ENCODE assay signal across 1 cellular context in genomic region chr9:133448487-133448972, GRCh38.
TF ChIP-seq lines count a peak whose summit lies in the region.

No MANE protein-coding gene starts in this region.

TF ChIP-seq in HepG2, 621 proteins besides CTCF, POLR2A, EP300 and RAD21 (continued from another document and continues in another):
- TF ChIP-seq, protein P1, sequence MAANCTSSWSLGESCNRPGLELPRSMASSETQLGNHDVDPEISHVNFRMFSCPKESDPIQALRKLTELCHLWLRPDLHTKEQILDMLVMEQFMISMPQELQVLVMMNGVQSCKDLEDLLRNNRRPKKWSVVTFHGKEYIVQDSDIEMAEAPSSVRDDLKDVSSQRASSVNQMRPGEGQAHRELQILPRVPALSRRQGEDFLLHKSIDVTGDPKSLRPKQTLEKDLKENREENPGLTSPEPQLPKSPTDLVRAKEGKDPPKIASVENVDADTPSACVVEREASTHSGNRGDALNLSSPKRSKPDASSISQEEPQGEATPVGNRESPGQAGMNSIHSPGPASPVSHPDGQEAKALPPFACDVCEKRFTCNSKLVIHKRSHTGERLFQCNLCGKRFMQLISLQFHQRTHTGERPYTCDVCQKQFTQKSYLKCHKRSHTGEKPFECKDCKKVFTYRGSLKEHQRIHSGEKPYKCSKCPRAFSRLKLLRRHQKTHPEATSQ (CRISPR knock-in tag; IDR thresholded peaks at IDR 0.05; ENCODE audit: borderline replicate concordance), result no peak
- TF ChIP-seq THRA (CRISPR knock-in tag; IDR thresholded peaks at IDR 0.05; ENCODE audit: borderline replicate concordance) (no peak), ZZZ3 (CRISPR knock-in tag; IDR thresholded peaks at IDR 0.05; ENCODE audit: borderline replicate concordance) (no peak), GATAD2A (CRISPR knock-in tag; IDR thresholded peaks at IDR 0.05) (0 out of 2 replicates have a peak, but pooled peaks have one; percentile 12), ZNF749 (CRISPR knock-in tag; IDR thresholded peaks at IDR 0.05; ENCODE audit: borderline replicate concordance) (no peak), ZFP36L1 (CRISPR knock-in tag; IDR thresholded peaks at IDR 0.05) (no peak), ZNF614 (CRISPR knock-in tag; IDR thresholded peaks at IDR 0.05; ENCODE audit: borderline replicate concordance) (peak; percentile 60; the same call in 1 of the 2 replicates), TBP (CRISPR knock-in tag; IDR thresholded peaks at IDR 0.05) (no peak), YEATS2 (CRISPR knock-in tag; IDR thresholded peaks at IDR 0.05; ENCODE audit: borderline replicate concordance) (no peak), SRSF1 (optimal IDR thresholded peaks at IDR 0.05; ENCODE audit: low read depth, low read length) (no peak), MTA3 (CRISPR knock-in tag; IDR thresholded peaks at IDR 0.05) (no peak), RCOR2 (CRISPR knock-in tag; IDR thresholded peaks at IDR 0.05) (no peak), NFATC3 (CRISPR knock-in tag; IDR thresholded peaks at IDR 0.05) (no peak), ZNF235 (CRISPR knock-in tag; IDR thresholded peaks at IDR 0.05; ENCODE audit: borderline replicate concordance) (no peak), ARNT (IDR thresholded peaks at IDR 0.05) (no peak), TFDP1 (CRISPR knock-in tag; IDR thresholded peaks at IDR 0.05; ENCODE audit: borderline replicate concordance) (no peak), PAWR (CRISPR knock-in tag; IDR thresholded peaks at IDR 0.05; ENCODE audit: borderline replicate concordance) (no peak), SALL1 (CRISPR knock-in tag; IDR thresholded peaks at IDR 0.05) (no peak; the same call in 1 of the 2 replicates), MIXL1 (CRISPR knock-in tag; IDR thresholded peaks at IDR 0.05) (no peak), HIC2 (CRISPR knock-in tag; IDR thresholded peaks at IDR 0.05; ENCODE audit: low read depth) (peak; percentile 87), GFI1 (CRISPR knock-in tag; IDR thresholded peaks at IDR 0.05; ENCODE audit: borderline replicate concordance) (no peak), ZNF772 (CRISPR knock-in tag; IDR thresholded peaks at IDR 0.05) (peak; percentile 30; the same call in 1 of the 2 replicates), KDM5B (CRISPR knock-in tag; IDR thresholded peaks at IDR 0.05; ENCODE audit: borderline replicate concordance) (peak; percentile 37; the same call in 1 of the 2 replicates), ZNF770 (CRISPR knock-in tag; IDR thresholded peaks at IDR 0.05) (no peak), ATAD3A (CRISPR knock-in tag; IDR thresholded peaks at IDR 0.05) (no peak), TGIF2 (CRISPR knock-in tag; IDR thresholded peaks at IDR 0.05) (no peak), FOXJ3 (CRISPR knock-in tag; IDR thresholded peaks at IDR 0.05; ENCODE audit: borderline replicate concordance) (no peak), CCAR2 (optimal IDR thresholded peaks at IDR 0.05; ENCODE audit: low read depth, low read length) (no peak), ZNF580 (CRISPR knock-in tag; IDR thresholded peaks at IDR 0.05; ENCODE audit: borderline replicate concordance, low read depth) (no peak), HIVEP1 (CRISPR knock-in tag; IDR thresholded peaks at IDR 0.05) (no peak), SP5 (CRISPR knock-in tag; IDR thresholded peaks at IDR 0.05; ENCODE audit: borderline replicate concordance, low read depth) (no peak), EHMT2 (IDR thresholded peaks at IDR 0.05; ENCODE audit: borderline replicate concordance, low read depth, low read length) (no peak), PRDM10 (CRISPR knock-in tag; IDR thresholded peaks at IDR 0.05; ENCODE audit: low read depth) (no peak), ZNF773 (CRISPR knock-in tag; IDR thresholded peaks at IDR 0.05; ENCODE audit: borderline replicate concordance) (no peak), ZNF451 (CRISPR knock-in tag; IDR thresholded peaks at IDR 0.05) (no peak), SUZ12 (IDR thresholded peaks at IDR 0.05; ENCODE audit: low read depth, low read length) (no peak), MAFG (CRISPR knock-in tag; IDR thresholded peaks at IDR 0.05) (no peak), HES4 (CRISPR knock-in tag; IDR thresholded peaks at IDR 0.05; ENCODE audit: borderline replicate concordance) (no peak), POGZ (CRISPR knock-in tag; IDR thresholded peaks at IDR 0.05) (no peak), ZNF207 (IDR thresholded peaks at IDR 0.05; ENCODE audit: borderline replicate concordance) (no peak), TRIM24 (CRISPR knock-in tag; IDR thresholded peaks at IDR 0.05) (no peak)
- TF ChIP-seq, protein P2, sequence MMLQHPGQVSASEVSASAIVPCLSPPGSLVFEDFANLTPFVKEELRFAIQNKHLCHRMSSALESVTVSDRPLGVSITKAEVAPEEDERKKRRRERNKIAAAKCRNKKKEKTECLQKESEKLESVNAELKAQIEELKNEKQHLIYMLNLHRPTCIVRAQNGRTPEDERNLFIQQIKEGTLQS (CRISPR knock-in tag; IDR thresholded peaks at IDR 0.05), result 0 out of 2 replicates have a peak, but pooled peaks have one; percentile 39
- TF ChIP-seq, protein P3, sequence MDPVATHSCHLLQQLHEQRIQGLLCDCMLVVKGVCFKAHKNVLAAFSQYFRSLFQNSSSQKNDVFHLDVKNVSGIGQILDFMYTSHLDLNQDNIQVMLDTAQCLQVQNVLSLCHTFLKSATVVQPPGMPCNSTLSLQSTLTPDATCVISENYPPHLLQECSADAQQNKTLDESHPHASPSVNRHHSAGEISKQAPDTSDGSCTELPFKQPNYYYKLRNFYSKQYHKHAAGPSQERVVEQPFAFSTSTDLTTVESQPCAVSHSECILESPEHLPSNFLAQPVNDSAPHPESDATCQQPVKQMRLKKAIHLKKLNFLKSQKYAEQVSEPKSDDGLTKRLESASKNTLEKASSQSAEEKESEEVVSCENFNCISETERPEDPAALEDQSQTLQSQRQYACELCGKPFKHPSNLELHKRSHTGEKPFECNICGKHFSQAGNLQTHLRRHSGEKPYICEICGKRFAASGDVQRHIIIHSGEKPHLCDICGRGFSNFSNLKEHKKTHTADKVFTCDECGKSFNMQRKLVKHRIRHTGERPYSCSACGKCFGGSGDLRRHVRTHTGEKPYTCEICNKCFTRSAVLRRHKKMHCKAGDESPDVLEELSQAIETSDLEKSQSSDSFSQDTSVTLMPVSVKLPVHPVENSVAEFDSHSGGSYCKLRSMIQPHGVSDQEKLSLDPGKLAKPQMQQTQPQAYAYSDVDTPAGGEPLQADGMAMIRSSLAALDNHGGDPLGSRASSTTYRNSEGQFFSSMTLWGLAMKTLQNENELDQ (CRISPR knock-in tag; IDR thresholded peaks at IDR 0.05; ENCODE audit: borderline replicate concordance), result no peak
- TF ChIP-seq, protein P4, sequence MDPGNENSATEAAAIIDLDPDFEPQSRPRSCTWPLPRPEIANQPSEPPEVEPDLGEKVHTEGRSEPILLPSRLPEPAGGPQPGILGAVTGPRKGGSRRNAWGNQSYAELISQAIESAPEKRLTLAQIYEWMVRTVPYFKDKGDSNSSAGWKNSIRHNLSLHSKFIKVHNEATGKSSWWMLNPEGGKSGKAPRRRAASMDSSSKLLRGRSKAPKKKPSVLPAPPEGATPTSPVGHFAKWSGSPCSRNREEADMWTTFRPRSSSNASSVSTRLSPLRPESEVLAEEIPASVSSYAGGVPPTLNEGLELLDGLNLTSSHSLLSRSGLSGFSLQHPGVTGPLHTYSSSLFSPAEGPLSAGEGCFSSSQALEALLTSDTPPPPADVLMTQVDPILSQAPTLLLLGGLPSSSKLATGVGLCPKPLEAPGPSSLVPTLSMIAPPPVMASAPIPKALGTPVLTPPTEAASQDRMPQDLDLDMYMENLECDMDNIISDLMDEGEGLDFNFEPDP (CRISPR knock-in tag; conservative IDR thresholded peaks at IDR 0.05), result no peak
- TF ChIP-seq, protein P5, sequence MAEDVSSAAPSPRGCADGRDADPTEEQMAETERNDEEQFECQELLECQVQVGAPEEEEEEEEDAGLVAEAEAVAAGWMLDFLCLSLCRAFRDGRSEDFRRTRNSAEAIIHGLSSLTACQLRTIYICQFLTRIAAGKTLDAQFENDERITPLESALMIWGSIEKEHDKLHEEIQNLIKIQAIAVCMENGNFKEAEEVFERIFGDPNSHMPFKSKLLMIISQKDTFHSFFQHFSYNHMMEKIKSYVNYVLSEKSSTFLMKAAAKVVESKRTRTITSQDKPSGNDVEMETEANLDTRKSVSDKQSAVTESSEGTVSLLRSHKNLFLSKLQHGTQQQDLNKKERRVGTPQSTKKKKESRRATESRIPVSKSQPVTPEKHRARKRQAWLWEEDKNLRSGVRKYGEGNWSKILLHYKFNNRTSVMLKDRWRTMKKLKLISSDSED (CRISPR knock-in tag; IDR thresholded peaks at IDR 0.05), result no peak
- TF ChIP-seq, protein P6, sequence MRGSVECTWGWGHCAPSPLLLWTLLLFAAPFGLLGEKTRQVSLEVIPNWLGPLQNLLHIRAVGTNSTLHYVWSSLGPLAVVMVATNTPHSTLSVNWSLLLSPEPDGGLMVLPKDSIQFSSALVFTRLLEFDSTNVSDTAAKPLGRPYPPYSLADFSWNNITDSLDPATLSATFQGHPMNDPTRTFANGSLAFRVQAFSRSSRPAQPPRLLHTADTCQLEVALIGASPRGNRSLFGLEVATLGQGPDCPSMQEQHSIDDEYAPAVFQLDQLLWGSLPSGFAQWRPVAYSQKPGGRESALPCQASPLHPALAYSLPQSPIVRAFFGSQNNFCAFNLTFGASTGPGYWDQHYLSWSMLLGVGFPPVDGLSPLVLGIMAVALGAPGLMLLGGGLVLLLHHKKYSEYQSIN (CRISPR knock-in tag; IDR thresholded peaks at IDR 0.05; ENCODE audit: borderline replicate concordance), result no peak
